8 cellular contexts compared by ENCODE assay signal in the genomic region with DNA sequence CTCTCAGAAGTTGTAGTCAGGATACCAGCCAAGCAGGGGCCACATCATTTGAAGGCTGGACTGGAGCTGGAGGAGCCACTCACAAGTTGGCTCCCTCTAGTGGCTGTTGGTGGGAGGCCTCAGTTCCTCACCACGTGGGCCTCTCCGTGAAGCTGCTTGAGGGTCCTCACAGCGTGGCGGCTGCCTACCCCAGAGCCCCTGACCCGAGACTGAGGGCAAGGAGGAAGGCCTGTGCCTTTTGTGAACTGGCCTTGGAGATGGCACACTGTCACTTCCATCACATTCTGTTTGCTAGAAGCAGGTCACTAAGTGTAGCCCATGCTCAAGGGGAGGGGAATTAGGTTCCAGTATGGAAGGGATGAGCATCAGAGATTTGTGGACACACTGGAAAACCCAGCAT. TPM values are rescaled to one million over a fixed set of nuclear protein-coding genes. Genes with fewer than 3 reads are reported as not detected.
DNase-seq lines count a peak whose midpoint lies in the region; ATAC-seq and TF ChIP-seq lines count a peak whose summit lies in the region.

No MANE protein-coding gene starts in this region.

- H3K27ac ChIP-seq in mesenchymal stem cell (ENCODE audit: low read length, poor library complexity, severe bottlenecking): no peak overlapping the region

- no peak overlapping the region for H2BK120ac ChIP-seq in mesenchymal stem cell (ENCODE audit: low read depth, low read length)

- H3K4me2 ChIP-seq in mesenchymal stem cell (ENCODE audit: low read length, poor library complexity, severe bottlenecking): no peak overlapping the region

- H3K36me3 ChIP-seq in mesenchymal stem cell (ENCODE audit: control insufficient read depth in 1 of 2, insufficient read depth in 2 of 2, low read depth in 1 of 2, low read length in 2 of 2): peaks cover 9 to 48% of the 10 kb centered on the region in 2 experiments

- H3K4me3 ChIP-seq in GM12875 (ENCODE audit: low read depth, low read length) (no peak overlapping the region), mesenchymal stem cell (ENCODE audit: insufficient read depth in 1 of 2, low read depth in 1 of 2, low read length in 2 of 2) (no peak overlapping the region)

- peaks cover 37% of the 10 kb centered on the region for H3K4me1 ChIP-seq in mesenchymal stem cell (ENCODE audit: control insufficient read depth, insufficient read depth, low read depth, low read length)

- no peak overlapping the region for H3K18ac ChIP-seq in mesenchymal stem cell (ENCODE audit: low read depth in 1 of 2, low read length in 2 of 2)

- H3K27me3 ChIP-seq in mesenchymal stem cell (ENCODE audit: control insufficient read depth in 1 of 2, insufficient read depth in 1 of 2, low read length in 2 of 2): no peaks in the 10 kb centered on the region

- no peak overlapping the region for H2BK5ac ChIP-seq in mesenchymal stem cell (ENCODE audit: low read depth, low read length, poor library complexity, severe bottlenecking)

- H3K9ac ChIP-seq in mesenchymal stem cell (ENCODE audit: low read length): no peak overlapping the region

- TF ChIP-seq CTCF in GM12875 (IDR thresholded peaks at IDR 0.05; ENCODE audit: borderline replicate concordance, insufficient read depth, low read depth, low read length): peak; percentile 96

- no peak overlapping the region for H3K4ac ChIP-seq in mesenchymal stem cell (ENCODE audit: low read depth in 1 of 2, low read length in 2 of 2)

- no peak overlapping the region for H2AK5ac ChIP-seq in mesenchymal stem cell (ENCODE audit: low read length, severe bottlenecking)

- ATAC-seq in GM21576 (IDR thresholded peaks at IDR 0.05; ENCODE audit: unreplicated experiment): no peak

- H3K79me1 ChIP-seq in mesenchymal stem cell (replicated peaks; ENCODE audit: low read length, poor library complexity, severe bottlenecking): peaks cover 34% of the 10 kb centered on the region

- H3K9me3 ChIP-seq in mesenchymal stem cell (ENCODE audit: control insufficient read depth, low read length): no peaks in the 10 kb centered on the region

- no peak overlapping the region for H4K8ac ChIP-seq in mesenchymal stem cell (ENCODE audit: low read length)

- no peak overlapping the region for H2BK15ac ChIP-seq in mesenchymal stem cell (ENCODE audit: low read depth, poor library complexity, severe bottlenecking)

- no peak overlapping the region for H2AFZ ChIP-seq in mesenchymal stem cell (ENCODE audit: low read depth, low read length)

- no peak overlapping the region for H2BK12ac ChIP-seq in mesenchymal stem cell (ENCODE audit: low read length in 2 of 2)

- no peak overlapping the region for H3K23ac ChIP-seq in mesenchymal stem cell (ENCODE audit: low read length in 2 of 2)

- DNase-seq in 8988T (peak; percentile 60), NCI-H345 (lab: John Stamatoyannopoulos, UW) (peak; percentile 57), dedifferentiated amniotic fluid mesenchymal stem cell (ENCODE audit: extremely low spot score) (peak; percentile 35), mesenchymal stem cell (peak; percentile 69)
- peak; percentile 71 for DNase-seq in activated CD4-positive, alpha-beta T cell treated with anti-CD3 and anti-CD28 coated beads, Interleukin-2, amount 50 U/mL, for 1 hour
- DNase-seq in stimulated activated CD8-positive, alpha-beta memory T cell treated with anti-CD3 and anti-CD28 coated beads, Interleukin-7, amount 100 ng/mL, for 4 hours (ENCODE audit: low read depth in 2 of 2): peak; percentile 55 to 60

- no peak overlapping the region for H3K14ac ChIP-seq in mesenchymal stem cell (ENCODE audit: low read length in 2 of 2)

- no peak overlapping the region for H4K91ac ChIP-seq in mesenchymal stem cell (ENCODE audit: low read length)

- WGBS in mesenchymal stem cell: 21% methylated on average over 5 of the region's 5 CpGs

RNA-seq across cellular contexts. Expression of a gene that starts 14.6 kb away (rescaled TPM):
- 49.8 TPM for polyA plus RNA-seq in mesenchymal stem cell (2013, experiment 1 of 2)
- polyA plus RNA-seq in mesenchymal stem cell (2013, experiment 2 of 2): 49.0 TPM

RNA-seq across cellular contexts. Expression of a gene that starts 27.1 kb away (rescaled TPM):
- 0.03 TPM for polyA plus RNA-seq in mesenchymal stem cell (2013, experiment 1 of 2)
- polyA plus RNA-seq in mesenchymal stem cell (2013, experiment 2 of 2): 0.03 TPM

RNA-seq across cellular contexts. Expression of a gene that starts 46.5 kb away (rescaled TPM):
- polyA plus RNA-seq in mesenchymal stem cell (2013, experiment 1 of 2): 329 TPM
- 321 TPM for polyA plus RNA-seq in mesenchymal stem cell (2013, experiment 2 of 2)
